In genomic region chr3:8764528-8764927, GRCh38 we compare ENCODE assay signal across 26 cellular contexts. TPM values are rescaled to one million over a fixed set of nuclear protein-coding genes. Genes with fewer than 3 reads are reported as not detected.
A peak's percentile ranks its signal among the peaks of the same experiment; 100 is the strongest.
DNase-seq lines count a peak whose midpoint lies in the region; ATAC-seq and TF ChIP-seq lines count a peak whose summit lies in the region.
"Had no signal": no experiment of that assay in that cellular context is flagged by ENCODE, and none has a peak within 500 bp of the region (broad histone marks: within the 10 kb centered on the region; RNA-seq: fewer than 3 reads in every experiment).

No MANE protein-coding gene starts in this region.

- intact Hi-C loops in right lobe of liver (cut with DNase I) = loop anchor here in 1 of 2 donors (10.0 kb wide), 1 partner anchor 190 kb away; no protein-coding TSS in a partner anchor

- H3K27me3 ChIP-seq in right lobe of liver = peaks cover 0 to 3% of the 10 kb centered on the region in 2 donors

- peaks cover 0 to 13% (median 0%) of the 10 kb centered on the region in 4 donors for H3K4me1 ChIP-seq in right lobe of liver

- TF ChIP-seq POLR2A in right lobe of liver (IDR thresholded peaks at IDR 0.05) = no peak

- no peak overlapping the region for H3K27ac ChIP-seq in right lobe of liver
- H3K27ac ChIP-seq: BLaER1 treated with 17β-estradiol and CSF1 and Interleukin-3, amounts not matched to agents 10 nM and 100 nM; HL-60; KMS-11 had no signal

- H3K36me3 ChIP-seq in right lobe of liver = no peaks in the 10 kb centered on the region

- no CpG with 5 or more reads among the region's 6 CpGs for WGBS in right lobe of liver (ENCODE audit: insufficient coverage, low coverage, low lambda C conversion rate, missing lambda C conversion rate)

- TF ChIP-seq CTCF in AG10803 (conservative IDR thresholded peaks at IDR 0.05; ENCODE audit: low read length) = no peak
- TF ChIP-seq CTCF in right lobe of liver (IDR thresholded peaks at IDR 0.05) = no peak

- DNase-seq in AG10803 (ENCODE audit: low read depth) (no peak), EL (peak; percentile 14), ecto neural progenitor cell (ENCODE audit: low spot score) (peak; percentile 15), NCI-H146 (lab: John Stamatoyannopoulos, UW) (no peak), right lobe of liver (no peak), germinal center (ENCODE audit: low spot score) (no peak)
- no peak for DNase-seq in stimulated activated naive CD4-positive, alpha-beta T cell treated with Interleukin-2 at 50 U/mL for 16 hours (lab: John Stamatoyannopoulos, UW)
- DNase-seq: CD4-positive, alpha-beta T cell; DMS53; GDM1; NCI-H1048; NCI-H1417; NCI-H1694 treated with DMSO at 0.1 percent for 48 hours; NCI-H2081; NCI-H2227 treated with DMSO at 0.1 percent for 48 hours; NCI-H526 treated with DMSO at 0.1 percent for 48 hours; RPMI8226; SHP77 had no signal

- no peak for ATAC-seq in right lobe of liver

- H3K9me3 ChIP-seq in right lobe of liver = no peaks in the 10 kb centered on the region

- peak overlapping the region; percentile 89 for H3K4me3 ChIP-seq in AG10803 (ENCODE audit: low read length)
- H3K4me3 ChIP-seq in right lobe of liver = no peak overlapping the region
- H3K4me3 ChIP-seq: BLaER1 treated with 17β-estradiol and CSF1 and Interleukin-3, amounts not matched to agents 10 nM and 100 nM had no signal

RNA-seq across cellular contexts. Expression of gene OXTR, which starts 4.9 kb away (rescaled TPM):
- total RNA-seq in right lobe of liver = under 1 TPM; 0.04 to 0.31 (median 0.20) TPM

RNA-seq across cellular contexts. Expression of gene CAV3, which starts 30.9 kb away (rescaled TPM):
- total RNA-seq in right lobe of liver = not detected
- total RNA-seq: A673; CD4-positive, alpha-beta T cell; Daoy; H4; NCI-H460; SK-MEL-5 had no signal

Comparison
In these comparisons a context has a peak if more than half of its experiments do, and no peak if none do; other contexts are left out.
1. DNase-seq: peak in EL (single experiment) and ecto neural progenitor cell (single experiment); none in AG10803 (single experiment), NCI-H146 (single experiment), right lobe of liver (0 of 3), stimulated activated naive CD4-positive, alpha-beta T cell treated with Interleukin-2 at 50 U/mL for 16 hours (single experiment) and germinal center (single experiment).